1 cellular context compared by ENCODE assay signal in genomic region chr11:100682247-100682969, GRCh38.
TF ChIP-seq lines count a peak whose summit lies in the region.

No MANE protein-coding gene starts in this region.

TF ChIP-seq in HepG2, 621 proteins besides CTCF, POLR2A, EP300 and RAD21 (continued from another document):
- TF ChIP-seq RBAK (CRISPR knock-in tag; IDR thresholded peaks at IDR 0.05), result no peak
